In genomic region chr4:85370400-85371032, GRCh38 we compare ENCODE assay signal across 8 cellular contexts.
DNase-seq lines count a peak whose midpoint lies in the region; ATAC-seq and TF ChIP-seq lines count a peak whose summit lies in the region.

No MANE protein-coding gene starts in this region.

- H3K4me3 ChIP-seq in AG04449 (ENCODE audit: low read depth, low read length) (no peak overlapping the region), Karpas-422 (ENCODE audit: low read length) (no peak overlapping the region), vagina (no peak overlapping the region)

- H3K4me3 Mint-ChIP-seq in T-helper 17 cell = no peak overlapping the region

- H3K79me2 ChIP-seq in Karpas-422 (ENCODE audit: low read length) = no peaks in the 10 kb centered on the region

- H3K36me3 ChIP-seq in Karpas-422 (ENCODE audit: insufficient read depth, low read length) = no peaks in the 10 kb centered on the region
- H3K36me3 ChIP-seq in vagina = no peaks in the 10 kb centered on the region

- peak overlapping the region; percentile 15 for H3K4me2 ChIP-seq in Karpas-422 (ENCODE audit: low read depth, low read length, poor library complexity, severe bottlenecking)

- peak; percentile 77 for TF ChIP-seq CTCF in AG04449 (IDR thresholded peaks at IDR 0.05; ENCODE audit: insufficient read depth, low read length, missing control alignments)
- TF ChIP-seq CTCF in GM10266 (IDR thresholded peaks at IDR 0.05; ENCODE audit: control insufficient read depth, insufficient read depth, low read depth, missing control alignments) = peak; percentile 58
- TF ChIP-seq CTCF in vagina (IDR thresholded peaks at IDR 0.05) = peak in 1 of 3 experiments; percentile 18

- no peak overlapping the region for H3K9ac ChIP-seq in Karpas-422 (ENCODE audit: low read length)

- CTCF ChIA-PET in AG04449 (lab: Yijun Ruan, JAX) = interaction anchor here (1.6 to 4.2 kb wide), 3 partner anchors 12 to 286 kb away, joined by 4 to 22 read pairs (median 11); no protein-coding TSS in a partner anchor

- no peaks in the 10 kb centered on the region for H3K27me3 Mint-ChIP-seq in T-helper 17 cell

- no peak for DNase-seq in AG04449 (ENCODE audit: low read depth, low spot score)
- DNase-seq in GM10266 (ENCODE audit: extremely low spot score) = peak; percentile 7
- peak; percentile 11 for DNase-seq in HCEC 1CT
- DNase-seq in Karpas-422 = peak; percentile 85
- no peak for DNase-seq in T-helper 17 cell
- peak; percentile 18 for DNase-seq in glomerular endothelial cell (ENCODE audit: extremely low read depth, low read depth, low spot score)
- peak; percentile 55 for DNase-seq in sciatic nerve (ENCODE audit: low spot score)
- no peak for DNase-seq in vagina (ENCODE audit: extremely low spot score in 2 of 2)

- H3K4me1 ChIP-seq in Karpas-422 (ENCODE audit: low read length) (peaks cover 13% of the 10 kb centered on the region), vagina (no peaks in the 10 kb centered on the region)

- no peaks in the 10 kb centered on the region for H3K4me1 Mint-ChIP-seq in T-helper 17 cell

- POLR2A ChIA-PET in AG04449 (lab: Yijun Ruan, JAX) = no interaction called here

- H4K20me1 ChIP-seq in Karpas-422 (ENCODE audit: insufficient read depth, low read depth, low read length) = no peaks in the 10 kb centered on the region

- no peak overlapping the region for H3K27ac Mint-ChIP-seq in T-helper 17 cell

- H3K9me3 ChIP-seq in Karpas-422 (ENCODE audit: low read length) = no peaks in the 10 kb centered on the region
- H3K9me3 ChIP-seq in T-helper 17 cell (ENCODE audit: control insufficient read depth, low read length, poor library complexity, severe bottlenecking) = no peaks in the 10 kb centered on the region
- no peaks in the 10 kb centered on the region for H3K9me3 ChIP-seq in vagina

- no peak overlapping the region for H3K27ac ChIP-seq in Karpas-422 (ENCODE audit: low read length)
- H3K27ac ChIP-seq in vagina = no peak overlapping the region

- intact Hi-C loops in sciatic nerve (cut with DNase I) = no loop called here
- intact Hi-C loops in vagina (cut with DNase I) = no loop called here

- H3K9me2 ChIP-seq in Karpas-422 (replicated peaks; ENCODE audit: insufficient read depth, low read length) = no peaks in the 10 kb centered on the region

- TF ChIP-seq POLR2A in vagina (IDR thresholded peaks at IDR 0.05) = no peak

- H3K36me3 Mint-ChIP-seq in T-helper 17 cell (ENCODE audit: low read depth) = no peaks in the 10 kb centered on the region

- ATAC-seq in T-helper 17 cell (peak; percentile 51), sciatic nerve (peak; percentile 75)

- H2AFZ ChIP-seq in Karpas-422 (ENCODE audit: low read length) = no peak overlapping the region

- H3K27me3 ChIP-seq in Karpas-422 (ENCODE audit: low read length) = no peaks in the 10 kb centered on the region
- no peaks in the 10 kb centered on the region for H3K27me3 ChIP-seq in vagina

Comparison
In these comparisons a context has a peak if more than half of its experiments do, and no peak if none do; other contexts are left out.
1. DNase-seq: peak in GM10266 (single experiment), HCEC 1CT (single experiment), Karpas-422 (single experiment), glomerular endothelial cell (single experiment) and sciatic nerve (single experiment); none in AG04449 (single experiment), T-helper 17 cell (0 of 3) and vagina (0 of 2).